Comparison of ENCODE assay signal across 15 cellular contexts in the genomic region with DNA sequence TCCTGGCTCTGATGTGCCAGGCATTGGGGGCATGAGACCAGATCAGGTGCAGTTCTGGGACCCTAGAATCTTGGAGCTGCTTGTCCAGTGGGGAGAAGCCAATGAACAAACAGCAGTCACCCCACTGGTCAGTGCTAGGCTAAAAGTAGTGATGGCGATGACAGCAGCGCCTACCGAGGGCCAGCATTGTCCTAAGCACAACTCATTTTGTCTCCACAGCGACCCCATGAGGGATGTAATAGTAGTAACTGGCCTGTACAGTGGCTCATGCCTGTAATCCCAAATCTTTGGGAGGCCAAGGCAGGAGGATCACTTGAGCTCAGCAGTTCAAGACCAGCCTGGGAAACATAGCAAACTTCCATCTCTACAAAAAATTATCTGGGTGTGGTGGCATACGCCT. TPM values are rescaled to one million over a fixed set of nuclear protein-coding genes. Genes with fewer than 3 reads are reported as not detected.
DNase-seq lines count a peak whose midpoint lies in the region; ATAC-seq and TF ChIP-seq lines count a peak whose summit lies in the region.
"Had no signal": no experiment of that assay in that cellular context is flagged by ENCODE, and none has a peak within 500 bp of the region (broad histone marks: within the 10 kb centered on the region; RNA-seq: fewer than 3 reads in every experiment).

No MANE protein-coding gene starts in this region.

- no peak overlapping the region for H3K4me3 ChIP-seq in LNCaP clone FGC (ENCODE audit: low read depth, low read length)
- no peak overlapping the region for H3K4me3 ChIP-seq in trophoblast cell (ENCODE audit: low read depth, low read length)
- H3K4me3 ChIP-seq: tibial nerve had no signal

- peaks cover 44 to 48% of the 10 kb centered on the region in 2 experiments for H3K36me3 ChIP-seq in trophoblast cell (ENCODE audit: control insufficient read depth in 1 of 2, insufficient read depth in 2 of 2, low read length in 2 of 2)

- no peak for ATAC-seq in HG03521 (IDR thresholded peaks at IDR 0.05; ENCODE audit: unreplicated experiment)

- no peak overlapping the region for H2BK12ac ChIP-seq in trophoblast cell (ENCODE audit: low read length)

- H3K9me3 ChIP-seq in trophoblast cell (ENCODE audit: insufficient read depth, low read depth, low read length) = peaks cover 7% of the 10 kb centered on the region
- H3K9me3 ChIP-seq: tibial nerve had no signal

- no peak overlapping the region for H3K14ac ChIP-seq in trophoblast cell (ENCODE audit: low read length)

- H2BK120ac ChIP-seq in trophoblast cell (ENCODE audit: insufficient read depth, low read length, poor library complexity) = no peak overlapping the region

- no peak overlapping the region for H3K27ac ChIP-seq in trophoblast cell (ENCODE audit: low read depth, low read length)
- H3K27ac ChIP-seq: tibial nerve had no signal

- TF ChIP-seq CTCF in LNCaP clone FGC (IDR thresholded peaks at IDR 0.05; ENCODE audit: control insufficient read depth, extremely low read depth, insufficient read depth) = 0 out of 2 replicates have a peak, but pooled peaks have one; percentile 12

- WGBS in trophoblast cell (ENCODE audit: extremely low coverage, insufficient coverage, insufficient read length) = no CpG with 5 or more reads among the region's 5 CpGs

- DNase-seq in NCI-H82 (lab: John Stamatoyannopoulos, UW) (peak; percentile 55), NCI-H82 treated with DMSO at 0.1 percent for 48 hours (lab: John Stamatoyannopoulos, UW; ENCODE audit: unreplicated experiment) (no peak), LNCaP clone FGC (ENCODE audit: low read depth) (no peak), dermis blood vessel endothelial cell (peak; percentile 46), trophoblast cell (peak; percentile 24 to 53), NCI-H748 treated with DMSO at 0.1 percent for 48 hours (lab: John Stamatoyannopoulos, UW) (no peak)
- no peak for DNase-seq in effector CD4-positive, alpha-beta T cell
- DNase-seq: 8988T; activated naive CD8-positive, alpha-beta T cell treated with anti-CD3 and anti-CD28 coated beads, Interleukin-2, amount 10 ng/mL, durations not matched to agents 7 days and 5 days; NCI-H1048; NCI-H526; SIG-M5 had no signal

- H3K27me3 ChIP-seq in trophoblast cell (ENCODE audit: insufficient read depth, low read length) = no peaks in the 10 kb centered on the region
- H3K27me3 ChIP-seq: tibial nerve had no signal

- no peak overlapping the region for H3K18ac ChIP-seq in trophoblast cell (ENCODE audit: low read length)

- no peak overlapping the region for H4K8ac ChIP-seq in trophoblast cell (ENCODE audit: low read depth, low read length)

- no peak overlapping the region for H3K9ac ChIP-seq in trophoblast cell (ENCODE audit: low read length)

- no peak overlapping the region for H4K91ac ChIP-seq in trophoblast cell (ENCODE audit: low read depth, low read length)

- no peak overlapping the region for H2BK5ac ChIP-seq in trophoblast cell (ENCODE audit: low read depth, low read length, poor library complexity)

- H3K79me2 ChIP-seq in trophoblast cell (ENCODE audit: control insufficient read depth, insufficient read depth, low read length, poor library complexity) = peaks cover 3% of the 10 kb centered on the region

- no peak overlapping the region for H3K4ac ChIP-seq in trophoblast cell (ENCODE audit: low read depth, low read length)

- H2AK5ac ChIP-seq in trophoblast cell (ENCODE audit: low read length) = no peak overlapping the region

- H3K4me1 ChIP-seq in trophoblast cell (ENCODE audit: control insufficient read depth in 1 of 2, insufficient read depth in 2 of 2, low read length in 2 of 2) = peaks cover 0 to 7% of the 10 kb centered on the region in 2 experiments

- no peak overlapping the region for H2AFZ ChIP-seq in trophoblast cell (ENCODE audit: insufficient read depth, low read length, poor library complexity)

- no peak overlapping the region for H3K23ac ChIP-seq in trophoblast cell (ENCODE audit: low read length)

- no peak overlapping the region for H4K12ac ChIP-seq in trophoblast cell (ENCODE audit: low read depth, low read length)

- no peak overlapping the region for H3K4me2 ChIP-seq in trophoblast cell (ENCODE audit: low read length)

- no peaks in the 10 kb centered on the region for H3K79me1 ChIP-seq in trophoblast cell (ENCODE audit: low read length)

RNA-seq across cellular contexts. Expression of gene SMCR8, which starts 6.2 kb away (rescaled TPM):
- total RNA-seq in dermis blood vessel endothelial cell = 18.7 and 28.8 TPM in 2 replicates
- 10.4 and 10.8 TPM in 2 replicates for polyA plus RNA-seq in trophoblast cell (2013)

RNA-seq across cellular contexts. Expression of gene TOP3A, which starts 6.5 kb away (rescaled TPM):
- total RNA-seq in dermis blood vessel endothelial cell = 26.8 and 47.0 TPM in 2 replicates
- 18.1 and 19.5 TPM in 2 replicates for polyA plus RNA-seq in trophoblast cell (2013)

RNA-seq across cellular contexts. Expression of gene SHMT1, which starts 42.0 kb away (rescaled TPM):
- total RNA-seq in dermis blood vessel endothelial cell = 11.1 and 23.3 TPM in 2 replicates
- 22.6 and 22.7 TPM in 2 replicates for polyA plus RNA-seq in trophoblast cell (2013)

RNA-seq across cellular contexts. Expression of gene EVPLL, which starts 56.3 kb away (rescaled TPM):
- total RNA-seq in dermis blood vessel endothelial cell = not detected in 2 replicates
- polyA plus RNA-seq in trophoblast cell (2013) = 0.01 TPM in 1 of 2 replicates, not detected in the other
- total RNA-seq: activated naive CD8-positive, alpha-beta T cell treated with anti-CD3 and anti-CD28 coated beads, Interleukin-2, amount 10 ng/mL, durations not matched to agents 7 days and 5 days; neural crest cell; tibial nerve had no signal

Comparison
In these comparisons a context has a peak if more than half of its experiments do, and no peak if none do; other contexts are left out.
1. DNase-seq: peak in NCI-H82 (single experiment), dermis blood vessel endothelial cell (single experiment) and trophoblast cell (2 of 2); none in NCI-H82 treated with DMSO at 0.1 percent for 48 hours (single experiment), LNCaP clone FGC (single experiment), effector CD4-positive, alpha-beta T cell (single experiment) and NCI-H748 treated with DMSO at 0.1 percent for 48 hours (single experiment).